ENCODE assay signal across 14 cellular contexts in genomic region chr6:158244373-158244772, GRCh38.
"Had no signal": no experiment of that assay in that cellular context is flagged by ENCODE, and none has a peak within 500 bp of the region (broad histone marks: within the 10 kb centered on the region; RNA-seq: fewer than 3 reads in every experiment).

No MANE protein-coding gene starts in this region.

- H3K27me3 ChIP-seq: brain microvascular endothelial cell, ovary, thyroid gland had no signal

- H3K36me3 ChIP-seq: brain microvascular endothelial cell, ovary, thyroid gland had no signal

- H3K27ac ChIP-seq: brain microvascular endothelial cell, ovary, thyroid gland had no signal

- H3K27ac Mint-ChIP-seq: activated naive CD8-positive, alpha-beta T cell treated with anti-CD3 and anti-CD28 coated beads for 36 hours; endodermal cell had no signal

- H3K27me3 Mint-ChIP-seq: activated naive CD8-positive, alpha-beta T cell treated with anti-CD3 and anti-CD28 coated beads for 36 hours had no signal

- H3K4me3 ChIP-seq: ovary, thyroid gland had no signal

- H3K9me3 Mint-ChIP-seq: activated naive CD8-positive, alpha-beta T cell treated with anti-CD3 and anti-CD28 coated beads for 36 hours; activated T-cell treated with anti-CD3 and anti-CD28 coated beads, Interleukin-2, amount 50 U/mL, for 4 hours had no signal

- H3K4me3 Mint-ChIP-seq: activated naive CD8-positive, alpha-beta T cell treated with anti-CD3 and anti-CD28 coated beads for 36 hours; activated T-cell treated with anti-CD3 and anti-CD28 coated beads, Interleukin-2, amount 50 U/mL, for 4 hours; endodermal cell had no signal

- ATAC-seq: activated T-cell treated with anti-CD3 and anti-CD28 coated beads, Interleukin-2, amount 50 U/mL, for 4 hours had no signal

- DNase-seq: activated CD4-positive, CD25-positive, alpha-beta regulatory T cell; activated gamma-delta T cell treated with Interleukin-2 at 50 U/mL for 16 hours; activated naive CD8-positive, alpha-beta T cell treated with anti-CD3 and anti-CD28 coated beads for 36 hours; activated T-cell treated with anti-CD3 and anti-CD28 coated beads, Interleukin-2, amount 50 U/mL, for 4 hours; brain microvascular endothelial cell; dermis blood vessel endothelial cell; endodermal cell; erythroblast; hippocampal formation; ovary; retina; stimulated activated CD4-positive, alpha-beta T cell treated with anti-CD3 and anti-CD28 coated beads, Interleukin-15, amount 100 ng/mL, for 24 hours; stimulated activated CD4-positive, alpha-beta T cell treated with anti-CD3 and anti-CD28 coated beads, Interleukin-4, amount 100 ng/mL, for 4 hours; thyroid gland had no signal

- H3K9me3 ChIP-seq: ovary, thyroid gland had no signal
